23 cellular contexts compared by ENCODE assay signal in the genomic region with DNA sequence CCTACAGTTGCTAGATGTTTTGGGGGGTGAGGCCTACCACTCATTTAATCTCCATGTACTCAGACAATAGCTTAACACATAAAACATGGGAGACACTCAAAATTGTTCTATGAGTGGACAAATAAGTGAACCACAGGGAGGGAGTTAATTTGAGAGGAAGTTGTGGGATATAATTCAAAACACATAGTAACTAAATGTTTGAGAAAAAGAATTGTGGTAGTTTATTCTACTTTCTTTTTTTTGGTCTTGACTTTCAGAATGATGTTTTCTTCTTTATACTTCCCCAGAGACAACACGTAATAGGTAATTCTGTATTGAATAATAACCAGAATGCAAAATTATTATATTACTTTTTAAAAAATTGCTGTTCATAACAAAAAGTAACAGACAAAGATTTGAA.
DNase-seq lines count a peak whose midpoint lies in the region; ATAC-seq, FAIRE-seq and TF ChIP-seq lines count a peak whose summit lies in the region.
"Had no signal": no experiment of that assay in that cellular context is flagged by ENCODE, and none has a peak within 500 bp of the region (broad histone marks: within the 10 kb centered on the region; RNA-seq: fewer than 3 reads in every experiment).

No MANE protein-coding gene starts in this region.

- ATAC-seq in GM19351 (IDR thresholded peaks at IDR 0.05; ENCODE audit: unreplicated experiment) = peak; percentile 60
- ATAC-seq in HG03432 (IDR thresholded peaks at IDR 0.05; ENCODE audit: unreplicated experiment) = peak; percentile 51
- ATAC-seq in CD8-positive, alpha-beta T cell = no peak
- no peak for ATAC-seq in GM18517 (IDR thresholded peaks at IDR 0.05; ENCODE audit: unreplicated experiment)
- ATAC-seq: activated CD8-positive, alpha-beta T cell treated with anti-CD3 and anti-CD28 coated beads, Interleukin-2, amount 10 ng/mL, durations not matched to agents 7 days and 5 days; naive thymus-derived CD4-positive, alpha-beta T cell; right lobe of liver had no signal

- CTCF ChIA-PET in endothelial cell of umbilical vein (lab: Charles Lee) = interaction anchor here (1.2 to 2.3 kb wide), 4 partner anchors 11 to 1079 kb away, joined by 3 to 11 read pairs (median 4); no protein-coding TSS in a partner anchor
- CTCF ChIA-PET in CD8-positive, alpha-beta T cell (lab: Charles Lee) = no interaction called here

- H3K36me3 Mint-ChIP-seq in CD8-positive, alpha-beta T cell = no peaks in the 10 kb centered on the region
- H3K36me3 Mint-ChIP-seq: naive thymus-derived CD4-positive, alpha-beta T cell had no signal

- no peaks in the 10 kb centered on the region for H3K9me3 ChIP-seq in endothelial cell of umbilical vein (replicated peaks; ENCODE audit: control insufficient read depth, insufficient read depth, low read length)
- no peaks in the 10 kb centered on the region for H3K9me3 ChIP-seq in CD8-positive, alpha-beta T cell (ENCODE audit: low read length)
- H3K9me3 ChIP-seq: right lobe of liver had no signal

- no peaks in the 10 kb centered on the region for H3K79me2 ChIP-seq in endothelial cell of umbilical vein (ENCODE audit: control insufficient read depth, insufficient read depth, low read length)
- H3K79me2 ChIP-seq: parathyroid adenoma had no signal

- no peak overlapping the region for H3K4me2 ChIP-seq in endothelial cell of umbilical vein (ENCODE audit: insufficient read depth, low read length)

- H3K9me1 ChIP-seq in endothelial cell of umbilical vein (replicated peaks; ENCODE audit: control insufficient read depth, extremely low read depth, insufficient read depth, low read length) = no peaks in the 10 kb centered on the region

- POLR2A ChIA-PET in endothelial cell of umbilical vein (lab: Charles Lee) = no interaction called here
- POLR2A ChIA-PET in CD8-positive, alpha-beta T cell (lab: Charles Lee) = no interaction called here

- H3K4me3 ChIP-seq in AG10803 (ENCODE audit: low read length) (no peak overlapping the region), endothelial cell of umbilical vein (replicated peaks in 1 of 3; ENCODE audit: insufficient read depth in 1 of 3, low read depth in 1 of 3, low read length in 3 of 3) (no peak overlapping the region)
- H3K4me3 ChIP-seq in CD8-positive, alpha-beta T cell (ENCODE audit: low read depth, low read length) = no peak overlapping the region
- H3K4me3 ChIP-seq: right lobe of liver, SK-N-MC had no signal

- dilution Hi-C loops in endothelial cell of umbilical vein (cut with MboI; ENCODE audit: extremely low pct_ligation_motif_present, low sequenced_read_pairs) = no loop called here

- no peaks in the 10 kb centered on the region for H3K27me3 ChIP-seq in endothelial cell of umbilical vein (ENCODE audit: control insufficient read depth in 2 of 2, insufficient read depth in 2 of 2, low read length in 2 of 2)
- no peaks in the 10 kb centered on the region for H3K27me3 ChIP-seq in CD8-positive, alpha-beta T cell (ENCODE audit: insufficient read depth, low read length)
- H3K27me3 ChIP-seq: right lobe of liver had no signal

- no peak for TF ChIP-seq POLR2A in endothelial cell of umbilical vein (IDR thresholded peaks at IDR 0.05; ENCODE audit: low read depth, low read length)

- DNase-seq in AG10803 (ENCODE audit: low read depth) (peak; percentile 32), endothelial cell of umbilical vein (ENCODE audit: low read depth, low spot score) (no peak), NCI-H146 (lab: John Stamatoyannopoulos, UW) (no peak)
- DNase-seq in CD8-positive, alpha-beta T cell = no peak
- DNase-seq in activated effector memory CD4-positive, alpha-beta T cell treated with Interleukin-2 at 50 U/mL for 16 hours = no peak
- DNase-seq: activated CD4-positive, CD25-positive, alpha-beta regulatory T cell; activated CD8-positive, alpha-beta T cell treated with anti-CD3 and anti-CD28 coated beads, Interleukin-2, amount 10 ng/mL, durations not matched to agents 7 days and 5 days; activated naive CD4-positive, alpha-beta T cell treated with anti-CD3 and anti-CD28 coated beads for 36 hours; activated T-cell treated with anti-CD3 and anti-CD28 coated beads, Interleukin-2, amount 50 U/mL, for 1 hour; anterior cingulate cortex; erythroblast; KBM-7; naive thymus-derived CD4-positive, alpha-beta T cell; NCI-H187; NCI-H774; right lobe of liver; substantia nigra had no signal

- no TSS peak for BruUV-seq in endothelial cell of umbilical vein (replicated peaks; lab: Mats Ljungman, UMichigan)

- H3K4me1 ChIP-seq in endothelial cell of umbilical vein (ENCODE audit: control insufficient read depth, extremely low read depth, insufficient read depth, low read length) = peaks cover 19% of the 10 kb centered on the region
- H3K4me1 ChIP-seq in CD8-positive, alpha-beta T cell (ENCODE audit: insufficient read depth, low read length) = no peaks in the 10 kb centered on the region
- H3K4me1 ChIP-seq: parathyroid adenoma, right lobe of liver had no signal

- no peak overlapping the region for H3K9ac ChIP-seq in endothelial cell of umbilical vein (replicated peaks; ENCODE audit: extremely low read depth, insufficient read depth, low read length)
- H3K9ac ChIP-seq: parathyroid adenoma had no signal

- intact Hi-C loops in endothelial cell of umbilical vein (cut with micrococcal nuclease) = loop anchor here (5.0 kb wide), 1 partner anchor 301 kb away; no protein-coding TSS in a partner anchor
- intact Hi-C loops in CD8-positive, alpha-beta T cell (cut with DNase I, micrococcal nuclease) = no loop called here

- H3K27ac Mint-ChIP-seq in CD8-positive, alpha-beta T cell = no peak overlapping the region
- H3K27ac Mint-ChIP-seq: activated CD8-positive, alpha-beta T cell treated with anti-CD3 and anti-CD28 coated beads, Interleukin-2, amount 10 ng/mL, durations not matched to agents 7 days and 5 days; activated naive CD4-positive, alpha-beta T cell treated with anti-CD3 and anti-CD28 coated beads for 36 hours; naive thymus-derived CD4-positive, alpha-beta T cell had no signal

- no peak for FAIRE-seq in endothelial cell of umbilical vein (lab: Jason Lieb, UNC)

- no peak overlapping the region for H3K4me3 Mint-ChIP-seq in CD8-positive, alpha-beta T cell
- H3K4me3 Mint-ChIP-seq: activated CD8-positive, alpha-beta T cell treated with anti-CD3 and anti-CD28 coated beads, Interleukin-2, amount 10 ng/mL, durations not matched to agents 7 days and 5 days; activated naive CD4-positive, alpha-beta T cell treated with anti-CD3 and anti-CD28 coated beads for 36 hours; central memory CD8-positive, alpha-beta T cell; naive thymus-derived CD4-positive, alpha-beta T cell had no signal

- H3K4me1 Mint-ChIP-seq in CD8-positive, alpha-beta T cell (ENCODE audit: low read depth) = no peaks in the 10 kb centered on the region
- H3K4me1 Mint-ChIP-seq: central memory CD8-positive, alpha-beta T cell; naive thymus-derived CD4-positive, alpha-beta T cell had no signal

- TF ChIP-seq CTCF in AG10803 (conservative IDR thresholded peaks at IDR 0.05; ENCODE audit: low read length) (no peak), endothelial cell of umbilical vein (IDR thresholded peaks at IDR 0.05; ENCODE audit: extremely low read depth in 1 of 2, insufficient read depth in 1 of 2, low read depth in 1 of 2, low read length in 2 of 2) (no peak)
- TF ChIP-seq CTCF in CD8-positive, alpha-beta T cell (IDR thresholded peaks at IDR 0.05) = no peak

- no peaks in the 10 kb centered on the region for H3K27me3 Mint-ChIP-seq in CD8-positive, alpha-beta T cell (ENCODE audit: low read depth)
- H3K27me3 Mint-ChIP-seq: central memory CD8-positive, alpha-beta T cell; naive thymus-derived CD4-positive, alpha-beta T cell had no signal

- H3K36me3 ChIP-seq in endothelial cell of umbilical vein (ENCODE audit: control insufficient read depth in 2 of 2, extremely low read depth in 1 of 2, insufficient read depth in 2 of 2, low read length in 2 of 2) = no peaks in the 10 kb centered on the region
- no peaks in the 10 kb centered on the region for H3K36me3 ChIP-seq in CD8-positive, alpha-beta T cell (ENCODE audit: insufficient read depth, low read length)
- H3K36me3 ChIP-seq: right lobe of liver had no signal

- no peaks in the 10 kb centered on the region for H4K20me1 ChIP-seq in endothelial cell of umbilical vein (replicated peaks; ENCODE audit: control insufficient read depth, extremely low read depth, insufficient read depth, low read length)

- peaks cover 2% of the 10 kb centered on the region for H3K9me3 Mint-ChIP-seq in CD8-positive, alpha-beta T cell

- H2AFZ ChIP-seq in endothelial cell of umbilical vein (ENCODE audit: low read depth, low read length) = peak overlapping the region; percentile 20
- H2AFZ ChIP-seq: parathyroid adenoma had no signal

- no peak overlapping the region for H3K27ac ChIP-seq in endothelial cell of umbilical vein (ENCODE audit: insufficient read depth, low read depth, low read length)
- no peak overlapping the region for H3K27ac ChIP-seq in CD8-positive, alpha-beta T cell (ENCODE audit: low read depth, low read length)
- H3K27ac ChIP-seq: parathyroid adenoma, right lobe of liver, SK-N-MC had no signal

TF ChIP-seq in endothelial cell of umbilical vein, 7 proteins besides CTCF, POLR2A, EP300 and RAD21:
- TF ChIP-seq JUN (IDR thresholded peaks at IDR 0.05; ENCODE audit: borderline replicate concordance, insufficient read depth, insufficient read length, low read depth) (no peak), MYC (IDR thresholded peaks at IDR 0.05; ENCODE audit: low read depth, low read length) (no peak), POLR2AphosphoS5 (IDR thresholded peaks at IDR 0.05; ENCODE audit: insufficient read depth, low read depth, low read length) (no peak), FOS (IDR thresholded peaks at IDR 0.05; ENCODE audit: borderline replicate concordance, insufficient read depth, low read length) (no peak), EZH2 (IDR thresholded peaks at IDR 0.05; ENCODE audit: borderline replicate concordance, low read depth, low read length, severe bottlenecking) (no peak), GATA2 (IDR thresholded peaks at IDR 0.05; ENCODE audit: insufficient read depth, insufficient read length, low read depth, low read length) (no peak), MAX (IDR thresholded peaks at IDR 0.05; ENCODE audit: insufficient read depth, insufficient read length) (no peak)

Comparison
In these comparisons a context has a peak if more than half of its experiments do, and no peak if none do; other contexts are left out.
1. ATAC-seq: peak in GM19351 (single experiment) and HG03432 (single experiment); none in CD8-positive, alpha-beta T cell (single experiment) and GM18517 (single experiment).